ENCODE assay signal across 1 cellular context in genomic region chr10:106722524-106722923, GRCh38.
TF ChIP-seq lines count a peak whose summit lies in the region.

No MANE protein-coding gene starts in this region.

TF ChIP-seq in GM12878, 131 proteins besides CTCF, POLR2A, EP300 and RAD21 (continued from another document):
- no peak for TF ChIP-seq LARP7 (IDR thresholded peaks at IDR 0.05)
- no peak for TF ChIP-seq MLLT1 (IDR thresholded peaks at IDR 0.05)
- no peak for TF ChIP-seq ZBTB40 (IDR thresholded peaks at IDR 0.05; ENCODE audit: borderline replicate concordance)
- no peak for TF ChIP-seq ZNF217 (IDR thresholded peaks at IDR 0.05)
- no peak for TF ChIP-seq FOXK2 (IDR thresholded peaks at IDR 0.05)
- TF ChIP-seq HDAC6 (IDR thresholded peaks at IDR 0.05; ENCODE audit: unreplicated experiment): no peak
- TF ChIP-seq POLR2AphosphoS2 (IDR thresholded peaks at IDR 0.05; ENCODE audit: low read depth, low read length): no peak
- no peak for TF ChIP-seq NKRF (conservative IDR thresholded peaks at IDR 0.05)
- TF ChIP-seq SUPT20H (IDR thresholded peaks at IDR 0.05; ENCODE audit: borderline replicate concordance, control insufficient read depth, low read depth, low read length): no peak
- TF ChIP-seq RFX5 (IDR thresholded peaks at IDR 0.05; ENCODE audit: low read depth, low read length): no peak
- no peak for TF ChIP-seq REST (IDR thresholded peaks at IDR 0.05; ENCODE audit: low read depth, low read length)
